ENCODE assay signal across 24 cellular contexts in the genomic region with DNA sequence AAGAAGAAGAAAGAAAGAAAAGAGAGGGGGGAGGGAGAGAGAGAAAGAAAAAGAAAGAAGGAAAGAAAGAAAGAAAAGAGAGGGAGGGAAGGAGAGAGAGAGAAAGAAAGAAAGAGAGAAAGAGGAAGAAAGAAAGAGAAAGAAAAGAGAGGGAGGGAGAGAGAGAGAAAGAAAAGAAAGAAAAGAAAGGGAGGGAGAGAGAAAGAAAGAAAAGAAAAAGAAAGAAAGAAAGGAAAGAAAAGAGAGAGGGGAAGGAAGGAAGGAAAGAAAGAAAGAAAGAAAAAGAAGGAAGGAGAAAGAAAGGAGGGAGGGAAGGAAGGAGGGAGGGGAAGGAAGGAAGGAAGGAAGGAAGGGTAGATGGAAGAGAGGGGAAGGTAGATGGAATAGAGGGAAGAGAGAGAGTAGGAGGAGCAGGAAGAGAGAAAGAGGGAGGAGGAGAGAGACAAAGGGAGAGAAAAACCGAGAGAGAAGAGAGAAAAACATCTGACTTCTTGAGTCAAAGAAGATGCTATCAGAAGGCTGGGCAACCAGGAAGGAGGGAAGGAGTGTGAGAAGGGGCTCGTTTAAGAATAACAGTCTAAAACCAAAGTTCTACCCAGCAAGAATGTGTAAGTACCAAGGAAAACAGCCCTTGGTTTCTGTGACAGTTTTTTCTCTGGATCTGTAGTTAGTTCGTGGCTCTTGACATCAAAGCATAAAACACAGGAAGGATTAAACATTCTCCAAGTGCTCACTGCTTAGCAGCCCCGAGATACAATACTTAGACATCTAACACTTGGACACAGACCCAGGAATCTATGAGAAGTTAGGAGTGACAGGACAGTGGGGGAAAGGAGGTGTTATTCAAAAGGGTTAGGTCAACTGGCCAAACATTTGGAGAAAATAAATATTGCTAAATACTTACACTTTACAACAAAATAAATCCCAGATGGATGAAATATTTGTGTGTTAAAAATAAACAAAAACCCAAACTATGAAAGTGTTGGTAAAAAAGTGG.
A peak's percentile ranks its signal among the peaks of the same experiment; 100 is the strongest.
DNase-seq lines count a peak whose midpoint lies in the region; ATAC-seq and TF ChIP-seq lines count a peak whose summit lies in the region.
"Had no signal": no experiment of that assay in that cellular context is flagged by ENCODE, and none has a peak within 500 bp of the region (broad histone marks: within the 10 kb centered on the region; RNA-seq: fewer than 3 reads in every experiment).

No MANE protein-coding gene starts in this region.

- no peak overlapping the region for H3K4me3 ChIP-seq in fibroblast of the aortic adventitia (ENCODE audit: low read depth, low read length)
- no peak overlapping the region for H3K4me3 ChIP-seq in upper lobe of right lung
- H3K4me3 ChIP-seq: body of pancreas, testis had no signal

- no peaks in the 10 kb centered on the region for H3K36me3 ChIP-seq in upper lobe of right lung

- intact Hi-C loops in natural killer cell (cut with micrococcal nuclease) (loop anchor here (10.0 kb wide), 2 partner anchors 205 to 455 kb away; a partner anchor contains a TSS), upper lobe of right lung (cut with DNase I) (no loop called here), MCF 10A (cut with micrococcal nuclease) (loop anchor here (5.0 to 10.0 kb wide), 2 partner anchors 115 to 458 kb away; no protein-coding TSS in a partner anchor)

- peaks cover 7% of the 10 kb centered on the region for H3K4me1 ChIP-seq in upper lobe of right lung

- DNase-seq in natural killer cell, result no peak
- DNase-seq in natural killer cell treated with Interleukin-12 subunit alpha and Interleukin-12 subunit beta and Interleukin-15 and Interleukin-18, amount 100 ng/mL, for 72 hours (ENCODE audit: low spot score), result no peak
- DNase-seq in T-helper 17 cell, result no peak
- DNase-seq in fibroblast of the aortic adventitia (ENCODE audit: low read depth), result peak; percentile 15
- DNase-seq in upper lobe of right lung, result no peak
- DNase-seq in MCF 10A (ENCODE audit: unreplicated experiment), result no peak
- no peak for DNase-seq in NK-92 (lab: John Stamatoyannopoulos, UW; ENCODE audit: unreplicated experiment)
- DNase-seq: activated B cell treated with CpG ODN at 0.5 μM for 24 hours; activated naive CD4-positive, alpha-beta T cell treated with anti-CD3 and anti-CD28 coated beads, Interleukin-2, amount 50 U/mL, for 16 hours; body of pancreas; CD4-positive, CD25-positive, alpha-beta regulatory T cell; GF-D8; H9; kidney glomerular epithelial cell; naive B cell; NCI-H2107; NCI-H510A treated with DMSO at 0.1 percent for 48 hours; posterior cingulate gyrus; stimulated activated CD4-positive, alpha-beta T cell treated with anti-CD3 and anti-CD28 coated beads, Interleukin-2, amount 100 ng/mL, for 24 hours; stimulated activated naive B cell treated with anti-CD40 and anti-IgM and Interleukin-4, amounts not matched to agents 10 μg/mL and 1 μg/mL and 100 μg/mL, for 72 hours; testis had no signal

- peaks cover 23 to 28% of the 10 kb centered on the region in 2 donors for H3K27me3 Mint-ChIP-seq in natural killer cell (ENCODE audit: low read depth in 2 of 2)
- H3K27me3 Mint-ChIP-seq in natural killer cell treated with Interleukin-12 subunit alpha and Interleukin-12 subunit beta and Interleukin-15 and Interleukin-18, amount 100 ng/mL, for 72 hours, result peaks cover 39 to 55% of the 10 kb centered on the region in 2 donors
- H3K27me3 Mint-ChIP-seq in T-helper 17 cell, result peaks cover 74% of the 10 kb centered on the region
- peaks cover 58% of the 10 kb centered on the region for H3K27me3 Mint-ChIP-seq in MCF 10A (ENCODE audit: insufficient read depth, unreplicated experiment)

- no peak for ATAC-seq in natural killer cell
- ATAC-seq in natural killer cell treated with Interleukin-12 subunit alpha and Interleukin-12 subunit beta and Interleukin-15 and Interleukin-18, amount 100 ng/mL, for 72 hours, result no peak
- ATAC-seq in T-helper 17 cell, result no peak
- peak; percentile 31 for ATAC-seq in upper lobe of right lung
- ATAC-seq in GM21576 (IDR thresholded peaks at IDR 0.05; ENCODE audit: unreplicated experiment), result no peak
- ATAC-seq: activated T-cell treated with anti-CD3 and anti-CD28 coated beads, Interleukin-2, amount 50 U/mL, for 72 hours; body of pancreas; stimulated activated naive B cell treated with anti-CD40 and anti-IgM and Interleukin-4, amounts not matched to agents 10 μg/mL and 1 μg/mL and 100 μg/mL, for 72 hours had no signal

- POLR2A ChIA-PET in MCF 10A (lab: Yijun Ruan, JAX), result no interaction called here

- H3K27ac Mint-ChIP-seq in natural killer cell (no peak overlapping the region), T-helper 17 cell (peak overlapping the region; percentile 41), MCF 10A (ENCODE audit: low read depth, unreplicated experiment) (no peak overlapping the region)
- H3K27ac Mint-ChIP-seq in natural killer cell treated with Interleukin-12 subunit alpha and Interleukin-12 subunit beta and Interleukin-15 and Interleukin-18, amount 100 ng/mL, for 72 hours, result no peak overlapping the region
- H3K27ac Mint-ChIP-seq: activated B cell treated with CpG ODN at 0.5 μM for 24 hours; activated T-cell treated with anti-CD3 and anti-CD28 coated beads, Interleukin-2, amount 50 U/mL, for 72 hours; CD4-positive, CD25-positive, alpha-beta regulatory T cell; H9; memory B cell; naive B cell; stimulated activated naive B cell treated with anti-CD40 and anti-IgM and Interleukin-4, amounts not matched to agents 10 μg/mL and 1 μg/mL and 100 μg/mL, for 72 hours had no signal

- no peak overlapping the region for H3K27ac ChIP-seq in upper lobe of right lung
- H3K27ac ChIP-seq: body of pancreas, testis had no signal

- CTCF ChIA-PET in MCF 10A (lab: Yijun Ruan, JAX), result no interaction called here

- H3K4me3 Mint-ChIP-seq in natural killer cell (no peak overlapping the region), T-helper 17 cell (no peak overlapping the region), MCF 10A (ENCODE audit: unreplicated experiment) (no peak overlapping the region)
- no peak overlapping the region for H3K4me3 Mint-ChIP-seq in natural killer cell treated with Interleukin-12 subunit alpha and Interleukin-12 subunit beta and Interleukin-15 and Interleukin-18, amount 100 ng/mL, for 72 hours
- H3K4me3 Mint-ChIP-seq: activated B cell treated with CpG ODN at 0.5 μM for 24 hours; activated T-cell treated with anti-CD3 and anti-CD28 coated beads, Interleukin-2, amount 50 U/mL, for 72 hours; CD4-positive, CD25-positive, alpha-beta regulatory T cell; H9; memory B cell; naive B cell; stimulated activated naive B cell treated with anti-CD40 and anti-IgM and Interleukin-4, amounts not matched to agents 10 μg/mL and 1 μg/mL and 100 μg/mL, for 72 hours had no signal

- H3K36me3 Mint-ChIP-seq in natural killer cell (no peaks in the 10 kb centered on the region), T-helper 17 cell (ENCODE audit: low read depth) (peaks cover 4% of the 10 kb centered on the region), MCF 10A (ENCODE audit: insufficient read depth, unreplicated experiment) (peaks cover 4% of the 10 kb centered on the region)
- no peaks in the 10 kb centered on the region for H3K36me3 Mint-ChIP-seq in natural killer cell treated with Interleukin-12 subunit alpha and Interleukin-12 subunit beta and Interleukin-15 and Interleukin-18, amount 100 ng/mL, for 72 hours
- H3K36me3 Mint-ChIP-seq: CD4-positive, CD25-positive, alpha-beta regulatory T cell; memory B cell; naive B cell; stimulated activated naive B cell treated with anti-CD40 and anti-IgM and Interleukin-4, amounts not matched to agents 10 μg/mL and 1 μg/mL and 100 μg/mL, for 72 hours had no signal

- H3K9me3 Mint-ChIP-seq in natural killer cell (no peaks in the 10 kb centered on the region), MCF 10A (ENCODE audit: unreplicated experiment) (no peaks in the 10 kb centered on the region)
- no peaks in the 10 kb centered on the region for H3K9me3 Mint-ChIP-seq in natural killer cell treated with Interleukin-12 subunit alpha and Interleukin-12 subunit beta and Interleukin-15 and Interleukin-18, amount 100 ng/mL, for 72 hours
- H3K9me3 Mint-ChIP-seq: activated B cell treated with CpG ODN at 0.5 μM for 24 hours; activated T-cell treated with anti-CD3 and anti-CD28 coated beads, Interleukin-2, amount 50 U/mL, for 72 hours; H9; memory B cell had no signal

- no peaks in the 10 kb centered on the region for H3K27me3 ChIP-seq in upper lobe of right lung
- H3K27me3 ChIP-seq: body of pancreas, testis had no signal

- H3K4me1 Mint-ChIP-seq in natural killer cell, result peaks cover 2% of the 10 kb centered on the region in 2 donors
- H3K4me1 Mint-ChIP-seq in natural killer cell treated with Interleukin-12 subunit alpha and Interleukin-12 subunit beta and Interleukin-15 and Interleukin-18, amount 100 ng/mL, for 72 hours (ENCODE audit: low read depth in 2 of 2), result peaks cover 1 to 2% of the 10 kb centered on the region in 2 donors
- H3K4me1 Mint-ChIP-seq in T-helper 17 cell, result peaks cover 6% of the 10 kb centered on the region
- peaks cover 2% of the 10 kb centered on the region for H3K4me1 Mint-ChIP-seq in MCF 10A (ENCODE audit: insufficient read depth, unreplicated experiment)
- H3K4me1 Mint-ChIP-seq: activated B cell treated with CpG ODN at 0.5 μM for 24 hours had no signal

- no peaks in the 10 kb centered on the region for H3K9me3 ChIP-seq in T-helper 17 cell (ENCODE audit: control insufficient read depth, low read length, poor library complexity, severe bottlenecking)
- no peaks in the 10 kb centered on the region for H3K9me3 ChIP-seq in upper lobe of right lung
- H3K9me3 ChIP-seq: body of pancreas, testis had no signal

- BruUV-seq in MCF 10A (replicated peaks; lab: Mats Ljungman, UMichigan), result no TSS peak

- TF ChIP-seq CTCF in natural killer cell (IDR thresholded peaks at IDR 0.05) (peak; percentile 8), fibroblast of the aortic adventitia (IDR thresholded peaks at IDR 0.05; ENCODE audit: insufficient read depth, low read length) (no peak), upper lobe of right lung (IDR thresholded peaks at IDR 0.05) (no peak), MCF 10A (IDR thresholded peaks at IDR 0.05; ENCODE audit: unreplicated experiment) (no peak)
